Comparison of ENCODE assay signal across 8 cellular contexts in the genomic region with DNA sequence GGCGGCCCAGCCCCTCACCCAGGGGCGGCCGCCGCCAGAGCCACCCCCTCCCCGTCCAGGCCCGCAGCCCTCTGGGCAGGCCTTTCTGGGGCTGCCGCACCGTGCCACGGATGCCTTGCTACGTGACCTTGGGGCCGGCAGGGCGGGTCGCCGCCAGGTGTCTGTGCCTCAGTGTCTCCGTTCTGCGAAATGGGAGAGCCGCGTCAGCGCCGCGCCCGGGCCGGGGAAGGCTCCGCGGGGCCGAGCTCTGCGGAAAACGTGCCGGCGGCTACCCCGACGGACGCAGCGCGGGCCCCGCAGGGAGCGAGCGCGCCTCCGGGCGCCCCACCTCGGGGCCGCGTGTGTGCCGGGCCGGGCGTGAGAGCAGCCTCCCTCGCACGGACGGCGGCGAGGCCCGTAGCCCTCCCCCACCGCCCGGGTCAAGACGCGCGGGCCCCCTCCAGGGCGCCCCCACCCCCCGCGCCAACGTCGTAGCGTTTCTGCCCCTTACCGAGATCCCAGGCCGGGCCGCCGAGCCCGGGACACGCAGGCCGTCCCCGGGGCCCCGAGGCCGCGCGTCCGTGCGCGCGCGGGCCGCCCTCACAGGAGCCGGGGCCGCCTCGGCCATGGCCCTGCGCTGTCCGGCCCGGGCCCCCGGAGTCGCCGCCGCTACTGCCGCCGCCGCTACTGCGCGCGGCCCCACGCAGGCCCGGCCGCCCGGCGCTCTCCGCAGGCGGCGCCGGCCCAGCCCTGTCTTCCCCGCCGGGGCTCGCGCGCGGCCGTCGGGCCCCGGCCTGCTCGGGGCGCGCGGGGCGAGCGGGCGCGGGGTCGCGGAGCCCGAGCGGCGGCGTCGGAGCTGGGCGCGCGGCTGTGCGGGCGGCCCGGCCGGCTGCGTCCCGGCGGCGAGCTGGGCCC. TPM values are rescaled to one million over a fixed set of nuclear protein-coding genes. Genes with fewer than 3 reads are reported as not detected.
DNase-seq lines count a peak whose midpoint lies in the region; ATAC-seq and TF ChIP-seq lines count a peak whose summit lies in the region.

No MANE protein-coding gene starts in this region.

- H3K4me3 Mint-ChIP-seq in activated T-cell treated with anti-CD3 and anti-CD28 coated beads, Interleukin-2, amount 50 U/mL, for 72 hours: peak overlapping the region in 1 of 2 donors; percentile 48

- intact Hi-C loops in left ventricle myocardium superior (cut with micrococcal nuclease): no loop called here
- intact Hi-C loops in gastrocnemius medialis (cut with DNase I; ENCODE audit: low total_unique reads): loop anchor here (1.0 to 5.0 kb wide), 3 partner anchors 37 to 197 kb away; a partner anchor contains a TSS

- H3K27ac ChIP-seq in DOHH2 (ENCODE audit: low read depth, low read length) (no peak overlapping the region), gastrocnemius medialis (peak overlapping the region in 1 of 4 donors; percentile 46)

- H3K4me2 ChIP-seq in DOHH2 (ENCODE audit: low read length): peak overlapping the region; percentile 55

- peaks cover 29% of the 10 kb centered on the region for H3K4me1 ChIP-seq in DOHH2 (ENCODE audit: control insufficient read depth, low read length)
- peaks cover 14 to 15% of the 10 kb centered on the region in 2 donors for H3K4me1 ChIP-seq in gastrocnemius medialis

- H3K36me3 ChIP-seq in DOHH2 (ENCODE audit: control insufficient read depth, low read length) (peaks cover 23% of the 10 kb centered on the region), gastrocnemius medialis (peaks cover 0 to 10% of the 10 kb centered on the region in 2 donors)

- no peaks in the 10 kb centered on the region for H3K27me3 Mint-ChIP-seq in activated T-cell treated with anti-CD3 and anti-CD28 coated beads, Interleukin-2, amount 50 U/mL, for 72 hours (ENCODE audit: low read depth)

- no peak overlapping the region for H3K27ac Mint-ChIP-seq in activated T-cell treated with anti-CD3 and anti-CD28 coated beads, Interleukin-2, amount 50 U/mL, for 72 hours

- DNase-seq in activated T-cell treated with anti-CD3 and anti-CD28 coated beads, Interleukin-2, amount 50 U/mL, for 72 hours: peak; percentile 17 to 32
- DNase-seq in left ventricle myocardium superior (peak; percentile 37), gastrocnemius medialis (no peak), cerebellar cortex (ENCODE audit: low spot score) (no peak), OCI-M1 (lab: John Stamatoyannopoulos, UW) (no peak)

- H3K9me3 Mint-ChIP-seq in activated T-cell treated with anti-CD3 and anti-CD28 coated beads, Interleukin-2, amount 50 U/mL, for 72 hours: no peaks in the 10 kb centered on the region

- H3K4me3 ChIP-seq in DOHH2 (ENCODE audit: low read length) (peak overlapping the region; percentile 73), gastrocnemius medialis (peak overlapping the region; percentile 46 to 68 (median 62))

- H3K4me1 Mint-ChIP-seq in activated T-cell treated with anti-CD3 and anti-CD28 coated beads, Interleukin-2, amount 50 U/mL, for 72 hours (ENCODE audit: low read depth): peaks cover 20% of the 10 kb centered on the region

- peaks cover 40% of the 10 kb centered on the region for H3K79me2 ChIP-seq in DOHH2 (ENCODE audit: control insufficient read depth, low read length)

- H3K27me3 ChIP-seq in DOHH2 (ENCODE audit: control insufficient read depth, low read length): 0 out of 2 replicates have a peak, but pooled peaks cover 12% of the 10 kb centered on the region
- no peaks in the 10 kb centered on the region for H3K27me3 ChIP-seq in gastrocnemius medialis

- no peaks in the 10 kb centered on the region for H4K20me1 ChIP-seq in DOHH2 (ENCODE audit: control insufficient read depth, insufficient read depth, low read depth, low read length)

- TF ChIP-seq CTCF in DOHH2 (IDR thresholded peaks at IDR 0.05; ENCODE audit: low read depth, low read length, poor library complexity, severe bottlenecking): no peak
- TF ChIP-seq CTCF in gastrocnemius medialis (IDR thresholded peaks at IDR 0.05 in 4 of 5, conservative IDR thresholded peaks at IDR 0.05 in 1 of 5): no peak

- H3F3A ChIP-seq in DOHH2 (ENCODE audit: control insufficient read depth, insufficient read depth): no peaks in the 10 kb centered on the region; the same call in 1 of the 2 replicates

- ATAC-seq in GM19397 (IDR thresholded peaks at IDR 0.05; ENCODE audit: unreplicated experiment) (peak; percentile 28), HG03442 (IDR thresholded peaks at IDR 0.05; ENCODE audit: unreplicated experiment) (peak; percentile 29), left ventricle myocardium superior (peak; percentile 5), gastrocnemius medialis (peak; percentile 47 to 57)
- peak; percentile 46 to 52 for ATAC-seq in activated T-cell treated with anti-CD3 and anti-CD28 coated beads, Interleukin-2, amount 50 U/mL, for 72 hours (replicated peaks in 1 of 2)

- TF ChIP-seq POLR2A in gastrocnemius medialis (IDR thresholded peaks at IDR 0.05): no peak

- H3K36me3 Mint-ChIP-seq in activated T-cell treated with anti-CD3 and anti-CD28 coated beads, Interleukin-2, amount 50 U/mL, for 72 hours (ENCODE audit: insufficient read depth in 2 of 2): peaks cover 2 to 7% of the 10 kb centered on the region in 2 donors

- no peaks in the 10 kb centered on the region for H3K9me3 ChIP-seq in DOHH2 (ENCODE audit: control insufficient read depth, insufficient read depth, low read length)
- no peaks in the 10 kb centered on the region for H3K9me3 ChIP-seq in gastrocnemius medialis

- no peaks in the 10 kb centered on the region for H3K9me2 ChIP-seq in DOHH2 (replicated peaks; ENCODE audit: control insufficient read depth, low read length)

- in situ Hi-C loops in gastrocnemius medialis (cut with MboI; ENCODE audit: low sequenced_read_pairs in 4 of 4): no loop called here

RNA-seq across cellular contexts. Expression of a gene that starts 1.1 kb away (rescaled TPM):
- total RNA-seq in activated T-cell treated with anti-CD3 and anti-CD28 coated beads, Interleukin-2, amount 50 U/mL, for 72 hours: 10 to 100 TPM; 19.0 to 19.5 TPM
- 8.4 TPM for total RNA-seq in left ventricle myocardium superior
- 10 to 100 TPM in 3 of 4 donors, 1 to 10 TPM in 1; 7.6 to 17.6 (median 15.1) TPM for total RNA-seq in gastrocnemius medialis

RNA-seq across cellular contexts. Expression of a gene that starts 37.8 kb away (rescaled TPM):
- 10 to 100 TPM; 20.3 to 21.9 TPM for total RNA-seq in activated T-cell treated with anti-CD3 and anti-CD28 coated beads, Interleukin-2, amount 50 U/mL, for 72 hours
- total RNA-seq in left ventricle myocardium superior (8.7 TPM), gastrocnemius medialis (10 to 100 TPM; 12.4 to 17.4 (median 15.7) TPM)

Comparison
In these comparisons a context has a peak if more than half of its experiments do, and no peak if none do; other contexts are left out.
1. DNase-seq: peak in activated T-cell treated with anti-CD3 and anti-CD28 coated beads, Interleukin-2, amount 50 U/mL, for 72 hours (2 of 2) and left ventricle myocardium superior (single experiment); none in gastrocnemius medialis (0 of 2), cerebellar cortex (single experiment) and OCI-M1 (single experiment).
2. Peak in every context shown above with its lines, with median percentiles within 50 percentile points of each other: ATAC-seq.